28 cellular contexts compared by ENCODE assay signal in genomic region chr12:41217731-41218130, GRCh38. TPM values are rescaled to one million over a fixed set of nuclear protein-coding genes. Genes with fewer than 3 reads are reported as not detected.
"Had no signal": no experiment of that assay in that cellular context is flagged by ENCODE, and none has a peak within 500 bp of the region (broad histone marks: within the 10 kb centered on the region; RNA-seq: fewer than 3 reads in every experiment).

No MANE protein-coding gene starts in this region.

- DNase-seq: activated B cell treated with CpG ODN at 0.5 μM for 24 hours; activated CD4-positive, alpha-beta T cell treated with anti-CD3 and anti-CD28 coated beads for 36 hours; activated CD4-positive, alpha-beta T cell treated with anti-CD3 and anti-CD28 coated beads, Interleukin-2, amount 50 U/mL, for 4 hours; activated CD8-positive, alpha-beta memory T cell treated with anti-CD3 and anti-CD28 coated beads, Interleukin-2, amount 50 U/mL, for 48 hours; activated naive CD4-positive, alpha-beta T cell; activated naive CD8-positive, alpha-beta T cell treated with anti-CD3 and anti-CD28 coated beads for 36 hours; activated T-cell treated with anti-CD3 and anti-CD28 coated beads, Interleukin-2, amount 50 U/mL, for 4 hours; amniotic stem cell; cerebellar nuclear complex; cortex of kidney; foreskin fibroblast; glutamatergic neuron; mesenchymal stem cell; mucosa of descending colon; naive thymus-derived CD4-positive, alpha-beta T cell; right cardiac atrium; stimulated activated CD4-positive, alpha-beta T cell treated with anti-CD3 and anti-CD28 coated beads, Interleukin-1b, Interleukin-23, amount 100 ng/mL, for 48 hours had no signal

- H3K4me1 Mint-ChIP-seq: activated B cell treated with CpG ODN at 0.5 μM for 24 hours; activated CD4-positive, alpha-beta T cell treated with anti-CD3 and anti-CD28 coated beads for 36 hours; activated naive CD8-positive, alpha-beta T cell treated with anti-CD3 and anti-CD28 coated beads for 36 hours; naive thymus-derived CD4-positive, alpha-beta T cell had no signal

- H3K4me1 ChIP-seq: prostate gland, suprapubic skin had no signal

- H3K27ac Mint-ChIP-seq: activated B cell treated with CpG ODN at 0.5 μM for 24 hours; activated CD4-positive, alpha-beta T cell treated with anti-CD3 and anti-CD28 coated beads for 36 hours; activated naive CD8-positive, alpha-beta T cell treated with anti-CD3 and anti-CD28 coated beads for 36 hours; activated T-helper 2 cell treated with anti-CD3 and anti-CD28 coated beads, Interferon-gamma antibody, Interleukin-2, Interleukin-4, amounts not matched to agents 10 μg/mL and 5 μg/mL and 100 μg/mL, durations not matched to agents 14 hours and 24 hours and 36 hours; naive thymus-derived CD4-positive, alpha-beta T cell; stimulated activated naive CD8-positive, alpha-beta T cell treated with anti-CD3 and anti-CD28 coated beads, Interleukin-15, Interleukin-2, amounts not matched to agents 100 ng/mL and 50 ng/mL, for 24 hours; T-helper 1 cell treated with Interleukin-12 subunit alpha and Interleukin-12 subunit beta and Interleukin-4 antibody, amounts not matched to agents 30 μg/mL and 1 μg/mL, for 36 hours; type B pancreatic cell had no signal

- H3K27me3 ChIP-seq: hepatocyte, suprapubic skin, vagina had no signal

- H3K4me3 Mint-ChIP-seq: activated B cell treated with CpG ODN at 0.5 μM for 24 hours; activated CD4-positive, alpha-beta T cell treated with anti-CD3 and anti-CD28 coated beads for 36 hours; activated naive CD8-positive, alpha-beta T cell treated with anti-CD3 and anti-CD28 coated beads for 36 hours; activated T-cell treated with anti-CD3 and anti-CD28 coated beads, Interleukin-2, amount 50 U/mL, for 4 hours; naive thymus-derived CD4-positive, alpha-beta T cell; stimulated activated naive CD8-positive, alpha-beta T cell treated with anti-CD3 and anti-CD28 coated beads, Interleukin-15, Interleukin-2, amounts not matched to agents 100 ng/mL and 50 ng/mL, for 24 hours; T-helper 1 cell treated with Interleukin-12 subunit alpha and Interleukin-12 subunit beta and Interleukin-4 antibody, amounts not matched to agents 30 μg/mL and 1 μg/mL, for 36 hours; type B pancreatic cell had no signal

- H3K4me3 ChIP-seq: hepatocyte, mucosa of descending colon, prostate gland, suprapubic skin, vagina had no signal

- H3K36me3 Mint-ChIP-seq: activated naive CD8-positive, alpha-beta T cell treated with anti-CD3 and anti-CD28 coated beads for 36 hours; type B pancreatic cell had no signal

- H3K27me3 Mint-ChIP-seq: type B pancreatic cell had no signal

- H3K9me3 Mint-ChIP-seq: activated B cell treated with CpG ODN at 0.5 μM for 24 hours; activated naive CD8-positive, alpha-beta T cell treated with anti-CD3 and anti-CD28 coated beads for 36 hours; activated T-cell treated with anti-CD3 and anti-CD28 coated beads, Interleukin-2, amount 50 U/mL, for 4 hours; activated T-helper 2 cell treated with anti-CD3 and anti-CD28 coated beads, Interferon-gamma antibody, Interleukin-2, Interleukin-4, amounts not matched to agents 10 μg/mL and 5 μg/mL and 100 μg/mL, durations not matched to agents 14 hours and 24 hours and 36 hours; stimulated activated naive CD8-positive, alpha-beta T cell treated with anti-CD3 and anti-CD28 coated beads, Interleukin-15, Interleukin-2, amounts not matched to agents 100 ng/mL and 50 ng/mL, for 24 hours; T-helper 1 cell treated with Interleukin-12 subunit alpha and Interleukin-12 subunit beta and Interleukin-4 antibody, amounts not matched to agents 30 μg/mL and 1 μg/mL, for 36 hours had no signal

- H3K27ac ChIP-seq: epithelial cell of prostate, hepatocyte, suprapubic skin, vagina had no signal

- H3K36me3 ChIP-seq: prostate gland, suprapubic skin, vagina had no signal

RNA-seq across cellular contexts. Expression of gene PDZRN4, which starts 29.6 kb away (rescaled TPM):
- total RNA-seq: activated B cell treated with CpG ODN at 0.5 μM for 24 hours; activated CD4-positive, alpha-beta T cell treated with anti-CD3 and anti-CD28 coated beads for 36 hours; activated CD8-positive, alpha-beta memory T cell treated with anti-CD3 and anti-CD28 coated beads for 36 hours; activated naive CD8-positive, alpha-beta T cell treated with anti-CD3 and anti-CD28 coated beads for 36 hours; activated T-cell treated with anti-CD3 and anti-CD28 coated beads, Interleukin-2, amount 50 U/mL, for 4 hours; activated T-helper 2 cell treated with anti-CD3 and anti-CD28 coated beads, Interferon-gamma antibody, Interleukin-2, Interleukin-4, amounts not matched to agents 10 μg/mL and 5 μg/mL and 100 μg/mL, durations not matched to agents 14 hours and 24 hours and 36 hours; naive thymus-derived CD4-positive, alpha-beta T cell; osteocyte had no signal
